11 cellular contexts compared by ENCODE assay signal in the genomic region with DNA sequence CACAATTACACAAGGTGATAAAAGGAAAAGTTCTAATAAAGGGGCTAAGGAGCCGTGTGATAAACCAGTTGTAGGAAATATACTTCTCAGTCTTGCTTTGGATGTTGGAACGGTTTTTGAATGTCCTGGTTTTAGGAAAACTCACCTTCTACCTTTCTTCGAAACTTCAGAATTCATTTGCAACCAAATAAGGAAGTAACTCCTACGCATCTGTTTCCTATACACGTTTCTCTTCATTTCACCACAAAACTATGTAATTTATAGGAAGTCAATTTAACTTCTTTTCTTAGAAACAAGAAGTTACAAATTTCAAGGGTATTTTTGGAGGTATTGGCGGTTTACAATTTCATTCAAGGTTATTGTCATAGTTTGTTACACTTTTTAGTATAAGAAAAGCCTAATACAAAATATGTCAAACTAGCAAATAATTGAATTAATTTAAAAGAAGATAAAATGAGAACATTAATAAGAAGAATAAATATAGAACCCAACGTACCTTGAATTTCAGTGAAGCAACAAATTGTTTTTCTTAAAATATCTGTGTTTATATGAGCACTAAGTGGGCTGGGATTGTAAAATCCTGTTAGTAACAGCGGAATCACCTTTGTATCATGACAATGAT. TPM values are rescaled to one million over a fixed set of nuclear protein-coding genes. Genes with fewer than 3 reads are reported as not detected.
DNase-seq lines count a peak whose midpoint lies in the region; ATAC-seq and TF ChIP-seq lines count a peak whose summit lies in the region.
"Had no signal": no experiment of that assay in that cellular context is flagged by ENCODE, and none has a peak within 500 bp of the region (broad histone marks: within the 10 kb centered on the region; RNA-seq: fewer than 3 reads in every experiment).

No MANE protein-coding gene starts in this region.

- H3K36me3 Mint-ChIP-seq in CD4-positive, alpha-beta T cell (ENCODE audit: low read depth): no peaks in the 10 kb centered on the region
- no peaks in the 10 kb centered on the region for H3K36me3 Mint-ChIP-seq in T-cell
- no peaks in the 10 kb centered on the region for H3K36me3 Mint-ChIP-seq in mesothelial cell of epicardium

- no peaks in the 10 kb centered on the region for H3K27me3 ChIP-seq in CD4-positive, alpha-beta T cell (ENCODE audit: control insufficient read depth, insufficient read depth, low read length)

- H3K9me3 Mint-ChIP-seq in CD4-positive, alpha-beta T cell: no peaks in the 10 kb centered on the region
- H3K9me3 Mint-ChIP-seq in T-cell (no peaks in the 10 kb centered on the region), mesothelial cell of epicardium (peaks cover 8% of the 10 kb centered on the region)

- peak overlapping the region; percentile 65 for H3K4me3 Mint-ChIP-seq in CD4-positive, alpha-beta T cell
- H3K4me3 Mint-ChIP-seq in T-cell (peak overlapping the region in 2 of 3 donors; percentile 43 to 66), mesothelial cell of epicardium (no peak overlapping the region)

- no peak overlapping the region for H3K27ac ChIP-seq in CD4-positive, alpha-beta T cell (ENCODE audit: low read depth, low read length)
- H3K27ac ChIP-seq: psoas muscle had no signal

- no peaks in the 10 kb centered on the region for H3K27me3 Mint-ChIP-seq in CD4-positive, alpha-beta T cell
- H3K27me3 Mint-ChIP-seq in T-cell: no peaks in the 10 kb centered on the region
- no peaks in the 10 kb centered on the region for H3K27me3 Mint-ChIP-seq in mesothelial cell of epicardium (ENCODE audit: low read depth)

- ATAC-seq in CD4-positive, alpha-beta T cell (ENCODE audit: poor library complexity): peak; percentile 22
- ATAC-seq in T-cell (replicated peaks in 1 of 4) (peak in 1 of 4 experiments; percentile 44), GM18861 (IDR thresholded peaks at IDR 0.05; ENCODE audit: unreplicated experiment) (no peak), GM18870 (IDR thresholded peaks at IDR 0.05; ENCODE audit: unreplicated experiment) (no peak)
- ATAC-seq: psoas muscle had no signal

- peaks cover 58% of the 10 kb centered on the region for H3K4me1 Mint-ChIP-seq in CD4-positive, alpha-beta T cell (ENCODE audit: low read depth)
- H3K4me1 Mint-ChIP-seq in T-cell (peaks cover 54 to 75% (median 56%) of the 10 kb centered on the region in 3 donors), mesothelial cell of epicardium (peaks cover 11% of the 10 kb centered on the region)

- DNase-seq in CD4-positive, alpha-beta T cell: no peak
- DNase-seq in KG1 (lab: John Stamatoyannopoulos, UW) (peak; percentile 55), T-cell (no peak), dermis blood vessel endothelial cell (peak; percentile 33), mesothelial cell of epicardium (ENCODE audit: low spot score in 2 of 2, unreplicated experiment in 2 of 2) (no peak)
- DNase-seq in effector CD4-positive, alpha-beta T cell: no peak
- DNase-seq: psoas muscle, T1000 had no signal

- CTCF ChIA-PET in CD4-positive, alpha-beta T cell (lab: Charles Lee): interaction anchor here (1.2 to 10.4 kb wide), 2 partner anchors 20 to 40 kb away, joined by 4 to 185 read pairs; no protein-coding TSS in a partner anchor
- CTCF ChIA-PET in T-cell (lab: Charles Lee): interaction anchor here (1.3 to 8.2 kb wide), 5 partner anchors 21 to 44 kb away, joined by 4 to 311 read pairs (median 6); no protein-coding TSS in a partner anchor

- peak overlapping the region; percentile 38 for H3K27ac Mint-ChIP-seq in CD4-positive, alpha-beta T cell
- peak overlapping the region; percentile 20 to 68 for H3K27ac Mint-ChIP-seq in T-cell
- H3K27ac Mint-ChIP-seq in mesothelial cell of epicardium: no peak overlapping the region

- H3K9me3 ChIP-seq in CD4-positive, alpha-beta T cell (ENCODE audit: control insufficient read depth, low read length): no peaks in the 10 kb centered on the region

- intact Hi-C loops in CD4-positive, alpha-beta T cell (cut with DNase I, micrococcal nuclease): loop anchor here in 1 of 2 experiments (2.0 kb wide), 1 partner anchor 15 kb away; no protein-coding TSS in a partner anchor

- no peak for TF ChIP-seq CTCF in CD4-positive, alpha-beta T cell (IDR thresholded peaks at IDR 0.05)
- no peak for TF ChIP-seq CTCF in mesothelial cell of epicardium (IDR thresholded peaks at IDR 0.05; ENCODE audit: unreplicated experiment)

- POLR2A ChIA-PET in CD4-positive, alpha-beta T cell (lab: Charles Lee): interaction anchor here (1.1 to 7.3 kb wide), 5 partner anchors 21 to 147 kb away, joined by 3 to 253 read pairs (median 7); partner anchors contain the start of gene CD69
- POLR2A ChIA-PET in T-cell (lab: Charles Lee): interaction anchor here (0.6 to 7.0 kb wide), 6 partner anchors 20 to 42 kb away, joined by 3 to 80 read pairs (median 8); partner anchors contain the start of gene CD69 (in 2 of the 2)

RNA-seq across cellular contexts. Expression of gene CD69, which starts 33.2 kb away (rescaled TPM):
- 100 to 1,000 TPM; 631 to 659 TPM for total RNA-seq in CD4-positive, alpha-beta T cell
- total RNA-seq in T-cell (100 to 1,000 TPM in 2 of 5 donors, 10 to 100 TPM in 3; 36.7 to 746 (median 39.4) TPM), dermis blood vessel endothelial cell (0.23 and 1.5 TPM in 2 replicates), mesothelial cell of epicardium (0.40 to 0.78 TPM (median 0.43 TPM) in 3 replicates)

RNA-seq across cellular contexts. Expression of gene KLRF1, which starts 33.4 kb away (rescaled TPM):
- total RNA-seq in CD4-positive, alpha-beta T cell: under 1 TPM in 1 of 2 experiments, not detected in 1; 0.44 TPM
- total RNA-seq in T-cell (10 to 100 TPM in 1 of 5 donors, 1 to 10 TPM in 1, under 1 TPM in 3; 0.35 to 24.8 (median 0.95) TPM), dermis blood vessel endothelial cell (not detected in 2 replicates), mesothelial cell of epicardium (not detected in 3 replicates)
- total RNA-seq: cerebellum had no signal

Comparison
In these comparisons a context has a peak if more than half of its experiments do, and no peak if none do; other contexts are left out.
1. DNase-seq: peak in KG1 (single experiment) and dermis blood vessel endothelial cell (single experiment); none in CD4-positive, alpha-beta T cell (0 of 10), T-cell (0 of 34), mesothelial cell of epicardium (0 of 2) and effector CD4-positive, alpha-beta T cell (single experiment).
2. RNA of gene CD69, which starts 33.2 kb away (total RNA-seq): 631 to 659 TPM in CD4-positive, alpha-beta T cell and 36.7 to 746 TPM in T-cell; 0.23 to 1.5 TPM in dermis blood vessel endothelial cell and 0.40 to 0.78 TPM in mesothelial cell of epicardium; every median in the first group is over 10 times any median in the second.